ENCODE assay signal across 14 cellular contexts in genomic region chr14:68251766-68252100, GRCh38.
DNase-seq lines count a peak whose midpoint lies in the region; ATAC-seq and TF ChIP-seq lines count a peak whose summit lies in the region.
"Had no signal": no experiment of that assay in that cellular context is flagged by ENCODE, and none has a peak within 500 bp of the region (broad histone marks: within the 10 kb centered on the region; RNA-seq: fewer than 3 reads in every experiment).

No MANE protein-coding gene starts in this region.

- POLR2A ChIA-PET in Caco-2 (lab: Charles Lee) = no interaction called here

- peak overlapping the region; percentile 28 for H3K27ac Mint-ChIP-seq in stimulated activated naive CD8-positive, alpha-beta T cell treated with anti-CD3 and anti-CD28 coated beads, Interleukin-15, Interleukin-2, amounts not matched to agents 100 ng/mL and 50 ng/mL, for 24 hours
- H3K27ac Mint-ChIP-seq in chondrocyte (ENCODE audit: unreplicated experiment) (peak overlapping the region; percentile 55), Caco-2 (ENCODE audit: unreplicated experiment) (no peak overlapping the region)

- no peak for ATAC-seq in stimulated activated naive CD8-positive, alpha-beta T cell treated with anti-CD3 and anti-CD28 coated beads, Interleukin-15, Interleukin-2, amounts not matched to agents 100 U/mL and 50 U/mL, for 24 hours
- ATAC-seq in HG03520 (IDR thresholded peaks at IDR 0.05; ENCODE audit: unreplicated experiment) = no peak
- ATAC-seq in HG03159 (IDR thresholded peaks at IDR 0.05; ENCODE audit: unreplicated experiment) = no peak
- no peak for ATAC-seq in left lobe of liver
- ATAC-seq: esophagus mucosa had no signal

- no peak overlapping the region for H3K4me3 Mint-ChIP-seq in stimulated activated naive CD8-positive, alpha-beta T cell treated with anti-CD3 and anti-CD28 coated beads, Interleukin-15, Interleukin-2, amounts not matched to agents 100 ng/mL and 50 ng/mL, for 24 hours
- H3K4me3 Mint-ChIP-seq in chondrocyte (ENCODE audit: unreplicated experiment) (no peak overlapping the region), Caco-2 (ENCODE audit: unreplicated experiment) (no peak overlapping the region)
- H3K4me3 Mint-ChIP-seq: central memory CD8-positive, alpha-beta T cell had no signal

- H3K4me3 ChIP-seq in prostate gland (no peak overlapping the region), Caco-2 (ENCODE audit: low read depth, low read length) (no peak overlapping the region)

- 74% methylated on average over 1 of the region's 1 CpG for WGBS in prostate gland

- no peak for DNase-seq in stimulated activated naive CD8-positive, alpha-beta T cell treated with anti-CD3 and anti-CD28 coated beads, Interleukin-15, Interleukin-2, amounts not matched to agents 100 U/mL and 50 U/mL, for 24 hours
- DNase-seq in chondrocyte (ENCODE audit: low spot score) (no peak), prostate gland (ENCODE audit: low spot score) (no peak), left lobe of liver (ENCODE audit: low spot score) (no peak), Caco-2 (no peak)
- DNase-seq: activated effector memory CD4-positive, alpha-beta T cell treated with Interleukin-2 at 50 U/mL for 16 hours; AML-193; NCI-H1694 treated with DMSO at 0.1 percent for 48 hours; NCI-H82 had no signal

- H3K4me1 ChIP-seq in prostate gland (replicated peaks) (peaks cover 14% of the 10 kb centered on the region), Caco-2 (peaks cover 52% of the 10 kb centered on the region)

- H3K36me3 ChIP-seq in prostate gland = no peaks in the 10 kb centered on the region
- no peaks in the 10 kb centered on the region for H3K36me3 ChIP-seq in Caco-2 (ENCODE audit: control insufficient read depth, insufficient read depth, low read length)

- no peaks in the 10 kb centered on the region for H3K27me3 ChIP-seq in prostate gland (replicated peaks; ENCODE audit: insufficient read depth)
- H3K27me3 ChIP-seq in Caco-2 (replicated peaks; ENCODE audit: control insufficient read depth, insufficient read depth, low read length) = no peaks in the 10 kb centered on the region

- no peaks in the 10 kb centered on the region for H3K36me3 Mint-ChIP-seq in stimulated activated naive CD8-positive, alpha-beta T cell treated with anti-CD3 and anti-CD28 coated beads, Interleukin-15, Interleukin-2, amounts not matched to agents 100 ng/mL and 50 ng/mL, for 24 hours (ENCODE audit: low read depth)
- H3K36me3 Mint-ChIP-seq in chondrocyte (ENCODE audit: low read depth) = no peaks in the 10 kb centered on the region
- H3K36me3 Mint-ChIP-seq in Caco-2 (ENCODE audit: insufficient read depth, unreplicated experiment) = no peaks in the 10 kb centered on the region

- TF ChIP-seq CTCF in chondrocyte (IDR thresholded peaks at IDR 0.05) (no peak), prostate gland (IDR thresholded peaks at IDR 0.05) (no peak), Caco-2 (IDR thresholded peaks at IDR 0.05; ENCODE audit: insufficient read depth in 1 of 2, low read depth in 1 of 2, low read length in 1 of 2, severe bottlenecking in 1 of 2, unreplicated experiment in 1 of 2) (no peak)

- intact Hi-C loops in prostate gland (cut with DNase I) (no loop called here), Caco-2 (cut with micrococcal nuclease; ENCODE audit: unreplicated experiment) (no loop called here)

- CTCF ChIA-PET in Caco-2 (lab: Charles Lee) = interaction anchor here (0.8 to 1.8 kb wide), 2 partner anchors 563 to 565 kb away, joined by 4 to 7 read pairs; no protein-coding TSS in a partner anchor

- peak overlapping the region; percentile 69 to 73 for H3K27ac ChIP-seq in prostate gland

- no peak for TF ChIP-seq POLR2A in prostate gland (IDR thresholded peaks at IDR 0.05)

- no TSS peak for BruUV-seq in Caco-2 (replicated peaks; lab: Mats Ljungman, UMichigan)

- no peaks in the 10 kb centered on the region for H3K9me3 Mint-ChIP-seq in stimulated activated naive CD8-positive, alpha-beta T cell treated with anti-CD3 and anti-CD28 coated beads, Interleukin-15, Interleukin-2, amounts not matched to agents 100 ng/mL and 50 ng/mL, for 24 hours
- H3K9me3 Mint-ChIP-seq in chondrocyte (ENCODE audit: low read depth) (no peaks in the 10 kb centered on the region), Caco-2 (ENCODE audit: unreplicated experiment) (no peaks in the 10 kb centered on the region)
- H3K9me3 Mint-ChIP-seq: central memory CD8-positive, alpha-beta T cell had no signal

- H3K9me3 ChIP-seq in prostate gland (no peaks in the 10 kb centered on the region), Caco-2 (no peaks in the 10 kb centered on the region)

- H3K4me1 Mint-ChIP-seq in stimulated activated naive CD8-positive, alpha-beta T cell treated with anti-CD3 and anti-CD28 coated beads, Interleukin-15, Interleukin-2, amounts not matched to agents 100 ng/mL and 50 ng/mL, for 24 hours (ENCODE audit: low read depth) = peaks cover 75% of the 10 kb centered on the region
- H3K4me1 Mint-ChIP-seq in chondrocyte (ENCODE audit: low read depth) (peaks cover 75% of the 10 kb centered on the region), Caco-2 (ENCODE audit: low read depth, unreplicated experiment) (peaks cover 49% of the 10 kb centered on the region)
- H3K4me1 Mint-ChIP-seq: central memory CD8-positive, alpha-beta T cell had no signal

- no peaks in the 10 kb centered on the region for H3K27me3 Mint-ChIP-seq in stimulated activated naive CD8-positive, alpha-beta T cell treated with anti-CD3 and anti-CD28 coated beads, Interleukin-15, Interleukin-2, amounts not matched to agents 100 ng/mL and 50 ng/mL, for 24 hours
- H3K27me3 Mint-ChIP-seq in chondrocyte (ENCODE audit: low read depth) = no peaks in the 10 kb centered on the region
- H3K27me3 Mint-ChIP-seq in Caco-2 (ENCODE audit: insufficient read depth, unreplicated experiment) = no peaks in the 10 kb centered on the region
- H3K27me3 Mint-ChIP-seq: central memory CD8-positive, alpha-beta T cell had no signal
